ENCODE assay signal across 10 cellular contexts in the genomic region with DNA sequence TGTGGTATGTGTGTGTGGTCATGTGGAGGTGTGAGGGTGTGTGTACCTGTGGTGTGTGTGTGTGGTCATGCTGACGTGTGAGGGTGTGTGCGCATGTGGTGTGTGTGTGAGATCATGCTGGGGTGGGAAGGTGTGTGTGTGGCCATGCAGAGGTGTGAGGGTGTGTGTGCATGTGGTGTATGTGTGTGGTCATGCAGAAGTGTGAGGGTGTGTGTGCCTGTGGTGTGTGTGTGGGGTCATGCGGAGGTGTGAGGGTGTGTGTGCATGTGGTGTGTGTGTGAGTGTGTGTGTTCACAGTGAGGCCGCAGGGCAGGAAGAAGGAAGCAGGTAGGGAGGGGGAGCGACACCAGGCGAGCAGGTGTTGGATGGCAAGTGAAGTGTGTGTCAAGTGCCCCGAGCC.
"Had no signal": no experiment of that assay in that cellular context is flagged by ENCODE, and none has a peak within 500 bp of the region (broad histone marks: within the 10 kb centered on the region; RNA-seq: fewer than 3 reads in every experiment).

No MANE protein-coding gene starts in this region.

- ATAC-seq: body of pancreas, gastroesophageal sphincter, T-helper 17 cell had no signal

- H3K36me3 Mint-ChIP-seq: activated naive CD4-positive, alpha-beta T cell treated with anti-CD3 and anti-CD28 coated beads, Interleukin-2, amount 50 U/mL, for 24 hours had no signal

- DNase-seq: activated B cell treated with CpG ODN at 0.5 μM for 24 hours; activated CD4-positive, alpha-beta T cell treated with anti-CD3 and anti-CD28 coated beads, Interleukin-2, amount 10 ng/mL, durations not matched to agents 24 days and 14 days; body of pancreas; effector memory CD4-positive, alpha-beta T cell; hippocampal formation; stimulated activated CD4-positive, alpha-beta T cell treated with anti-CD3 and anti-CD28 coated beads, Interleukin-4, amount 100 ng/mL, for 4 hours; T-helper 17 cell; tibial artery had no signal

- H3K4me1 Mint-ChIP-seq: activated B cell treated with CpG ODN at 0.5 μM for 24 hours; activated naive CD4-positive, alpha-beta T cell treated with anti-CD3 and anti-CD28 coated beads, Interleukin-2, amount 50 U/mL, for 24 hours had no signal

- H3K9me3 Mint-ChIP-seq: activated B cell treated with CpG ODN at 0.5 μM for 24 hours; activated CD4-positive, alpha-beta T cell treated with anti-CD3 and anti-CD28 coated beads, Interleukin-2, amount 10 ng/mL, durations not matched to agents 24 days and 14 days; activated naive CD4-positive, alpha-beta T cell treated with anti-CD3 and anti-CD28 coated beads, Interleukin-2, amount 50 U/mL, for 24 hours had no signal

- H3K4me3 Mint-ChIP-seq: activated B cell treated with CpG ODN at 0.5 μM for 24 hours; activated CD4-positive, alpha-beta T cell treated with anti-CD3 and anti-CD28 coated beads, Interleukin-2, amount 10 ng/mL, durations not matched to agents 24 days and 14 days; activated naive CD4-positive, alpha-beta T cell treated with anti-CD3 and anti-CD28 coated beads, Interleukin-2, amount 50 U/mL, for 24 hours; T-helper 17 cell had no signal

- H3K27me3 Mint-ChIP-seq: activated naive CD4-positive, alpha-beta T cell treated with anti-CD3 and anti-CD28 coated beads, Interleukin-2, amount 50 U/mL, for 24 hours had no signal

- H3K27ac Mint-ChIP-seq: activated B cell treated with CpG ODN at 0.5 μM for 24 hours; activated CD4-positive, alpha-beta T cell treated with anti-CD3 and anti-CD28 coated beads, Interleukin-2, amount 10 ng/mL, durations not matched to agents 24 days and 14 days; activated naive CD4-positive, alpha-beta T cell treated with anti-CD3 and anti-CD28 coated beads, Interleukin-2, amount 50 U/mL, for 24 hours; T-helper 17 cell had no signal
